ENCODE assay signal across 2 cellular contexts in the genomic region with DNA sequence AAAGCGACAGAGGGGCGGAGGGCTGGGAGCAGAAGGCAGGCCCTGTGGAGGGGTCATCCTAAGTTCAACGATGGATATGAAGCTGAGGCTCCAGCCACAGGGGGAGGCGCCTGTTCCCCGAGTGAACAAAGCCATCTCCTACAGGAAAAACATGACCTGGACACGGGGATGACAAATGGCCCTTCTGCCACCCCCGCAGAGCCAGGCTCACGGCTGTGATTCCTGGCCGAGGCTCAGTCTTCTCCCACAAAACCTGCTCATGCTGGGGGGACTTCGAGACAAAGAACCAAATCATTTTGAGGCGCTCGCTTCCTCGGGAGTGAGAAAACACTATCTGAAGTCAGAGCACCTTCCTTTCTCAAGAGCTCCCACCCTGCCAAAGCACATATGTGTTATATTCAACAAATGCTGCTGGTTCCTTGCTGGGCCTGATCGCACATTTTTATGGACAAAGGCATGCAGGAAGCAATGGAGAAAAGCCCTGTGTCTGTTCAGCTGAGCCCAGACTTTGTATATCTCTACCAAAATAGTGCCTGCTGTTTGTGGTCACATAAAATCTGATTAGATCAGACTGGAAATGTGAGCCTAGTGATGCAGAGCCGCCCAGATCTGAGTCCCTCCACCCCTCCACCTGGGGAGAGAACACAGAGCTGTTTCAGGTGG.
TF ChIP-seq lines count a peak whose summit lies in the region.

No MANE protein-coding gene starts in this region.

TF ChIP-seq in K562, 482 proteins besides CTCF, POLR2A, EP300 and RAD21 (continues in another document):
- TF ChIP-seq, protein P1, sequence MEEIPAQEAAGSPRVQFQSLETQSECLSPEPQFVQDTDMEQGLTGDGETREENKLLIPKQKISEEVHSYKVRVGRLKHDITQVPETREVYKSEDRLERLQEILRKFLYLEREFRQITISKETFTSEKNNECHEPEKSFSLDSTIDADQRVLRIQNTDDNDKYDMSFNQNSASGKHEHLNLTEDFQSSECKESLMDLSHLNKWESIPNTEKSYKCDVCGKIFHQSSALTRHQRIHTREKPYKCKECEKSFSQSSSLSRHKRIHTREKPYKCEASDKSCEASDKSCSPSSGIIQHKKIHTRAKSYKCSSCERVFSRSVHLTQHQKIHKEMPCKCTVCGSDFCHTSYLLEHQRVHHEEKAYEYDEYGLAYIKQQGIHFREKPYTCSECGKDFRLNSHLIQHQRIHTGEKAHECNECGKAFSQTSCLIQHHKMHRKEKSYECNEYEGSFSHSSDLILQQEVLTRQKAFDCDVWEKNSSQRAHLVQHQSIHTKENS (CRISPR knock-in tag; IDR thresholded peaks at IDR 0.05) = no peak
- TF ChIP-seq NFE2L1 (tag; IDR thresholded peaks at IDR 0.05; ENCODE audit: borderline replicate concordance, low read depth) = no peak
- no peak for TF ChIP-seq ZNF707 (CRISPR knock-in tag; conservative IDR thresholded peaks at IDR 0.05)
- TF ChIP-seq PCBP1 (IDR thresholded peaks at IDR 0.05; ENCODE audit: low read depth, low read length, poor library complexity, severe bottlenecking) = no peak
- TF ChIP-seq CHD1 (IDR thresholded peaks at IDR 0.05; ENCODE audit: low read length) = no peak
- TF ChIP-seq KDM4B (IDR thresholded peaks at IDR 0.05; ENCODE audit: borderline replicate concordance in 2 of 2, low read depth in 1 of 2) = no peak
- TF ChIP-seq, protein P2, sequence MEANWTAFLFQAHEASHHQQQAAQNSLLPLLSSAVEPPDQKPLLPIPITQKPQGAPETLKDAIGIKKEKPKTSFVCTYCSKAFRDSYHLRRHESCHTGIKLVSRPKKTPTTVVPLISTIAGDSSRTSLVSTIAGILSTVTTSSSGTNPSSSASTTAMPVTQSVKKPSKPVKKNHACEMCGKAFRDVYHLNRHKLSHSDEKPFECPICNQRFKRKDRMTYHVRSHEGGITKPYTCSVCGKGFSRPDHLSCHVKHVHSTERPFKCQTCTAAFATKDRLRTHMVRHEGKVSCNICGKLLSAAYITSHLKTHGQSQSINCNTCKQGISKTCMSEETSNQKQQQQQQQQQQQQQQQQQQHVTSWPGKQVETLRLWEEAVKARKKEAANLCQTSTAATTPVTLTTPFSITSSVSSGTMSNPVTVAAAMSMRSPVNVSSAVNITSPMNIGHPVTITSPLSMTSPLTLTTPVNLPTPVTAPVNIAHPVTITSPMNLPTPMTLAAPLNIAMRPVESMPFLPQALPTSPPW (CRISPR knock-in tag; IDR thresholded peaks at IDR 0.05) = 0 out of 2 replicates have a peak, but pooled peaks have one; percentile 15
- TF ChIP-seq, protein P3, sequence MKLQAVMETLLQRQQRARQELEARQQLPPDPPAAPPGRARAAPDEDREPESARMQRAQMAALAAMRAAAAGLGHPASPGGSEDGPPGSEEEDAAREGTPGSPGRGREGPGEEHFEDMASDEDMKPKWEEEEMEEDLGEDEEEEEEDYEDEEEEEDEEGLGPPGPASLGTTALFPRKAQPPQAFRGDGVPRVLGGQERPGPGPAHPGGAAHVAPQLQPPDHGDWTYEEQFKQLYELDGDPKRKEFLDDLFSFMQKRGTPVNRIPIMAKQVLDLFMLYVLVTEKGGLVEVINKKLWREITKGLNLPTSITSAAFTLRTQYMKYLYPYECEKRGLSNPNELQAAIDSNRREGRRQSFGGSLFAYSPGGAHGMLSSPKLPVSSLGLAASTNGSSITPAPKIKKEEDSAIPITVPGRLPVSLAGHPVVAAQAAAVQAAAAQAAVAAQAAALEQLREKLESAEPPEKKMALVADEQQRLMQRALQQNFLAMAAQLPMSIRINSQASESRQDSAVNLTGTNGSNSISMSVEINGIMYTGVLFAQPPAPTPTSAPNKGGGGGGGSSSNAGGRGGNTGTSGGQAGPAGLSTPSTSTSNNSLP (IDR thresholded peaks at IDR 0.05; ENCODE audit: borderline replicate concordance, low read depth, low read length) = no peak
- peak; percentile 71 for TF ChIP-seq MEIS2 (IDR thresholded peaks at IDR 0.05; ENCODE audit: partially characterized antibody)
- TF ChIP-seq GABPB2 (CRISPR knock-in tag; conservative IDR thresholded peaks at IDR 0.05) = no peak
- TF ChIP-seq, protein P4, sequence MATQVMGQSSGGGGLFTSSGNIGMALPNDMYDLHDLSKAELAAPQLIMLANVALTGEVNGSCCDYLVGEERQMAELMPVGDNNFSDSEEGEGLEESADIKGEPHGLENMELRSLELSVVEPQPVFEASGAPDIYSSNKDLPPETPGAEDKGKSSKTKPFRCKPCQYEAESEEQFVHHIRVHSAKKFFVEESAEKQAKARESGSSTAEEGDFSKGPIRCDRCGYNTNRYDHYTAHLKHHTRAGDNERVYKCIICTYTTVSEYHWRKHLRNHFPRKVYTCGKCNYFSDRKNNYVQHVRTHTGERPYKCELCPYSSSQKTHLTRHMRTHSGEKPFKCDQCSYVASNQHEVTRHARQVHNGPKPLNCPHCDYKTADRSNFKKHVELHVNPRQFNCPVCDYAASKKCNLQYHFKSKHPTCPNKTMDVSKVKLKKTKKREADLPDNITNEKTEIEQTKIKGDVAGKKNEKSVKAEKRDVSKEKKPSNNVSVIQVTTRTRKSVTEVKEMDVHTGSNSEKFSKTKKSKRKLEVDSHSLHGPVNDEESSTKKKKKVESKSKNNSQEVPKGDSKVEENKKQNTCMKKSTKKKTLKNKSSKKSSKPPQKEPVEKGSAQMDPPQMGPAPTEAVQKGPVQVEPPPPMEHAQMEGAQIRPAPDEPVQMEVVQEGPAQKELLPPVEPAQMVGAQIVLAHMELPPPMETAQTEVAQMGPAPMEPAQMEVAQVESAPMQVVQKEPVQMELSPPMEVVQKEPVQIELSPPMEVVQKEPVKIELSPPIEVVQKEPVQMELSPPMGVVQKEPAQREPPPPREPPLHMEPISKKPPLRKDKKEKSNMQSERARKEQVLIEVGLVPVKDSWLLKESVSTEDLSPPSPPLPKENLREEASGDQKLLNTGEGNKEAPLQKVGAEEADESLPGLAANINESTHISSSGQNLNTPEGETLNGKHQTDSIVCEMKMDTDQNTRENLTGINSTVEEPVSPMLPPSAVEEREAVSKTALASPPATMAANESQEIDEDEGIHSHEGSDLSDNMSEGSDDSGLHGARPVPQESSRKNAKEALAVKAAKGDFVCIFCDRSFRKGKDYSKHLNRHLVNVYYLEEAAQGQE (CRISPR knock-in tag; IDR thresholded peaks at IDR 0.05; ENCODE audit: low read depth) = no peak
- no peak for TF ChIP-seq HDAC3 (IDR thresholded peaks at IDR 0.05; ENCODE audit: borderline replicate concordance, partially characterized antibody)
- no peak for TF ChIP-seq BRF1 (IDR thresholded peaks at IDR 0.05; ENCODE audit: borderline replicate concordance, extremely low read depth, insufficient read length)
- TF ChIP-seq EGR1 (conservative IDR thresholded peaks at IDR 0.05) = peak; percentile 81
- TF ChIP-seq SMARCB1 (IDR thresholded peaks at IDR 0.05; ENCODE audit: insufficient read length, low read depth) = no peak
- no peak for TF ChIP-seq NBN (IDR thresholded peaks at IDR 0.05; ENCODE audit: low read depth)
- no peak for TF ChIP-seq SMAD2 (IDR thresholded peaks at IDR 0.05; ENCODE audit: low read depth, low read length)
- TF ChIP-seq MCM2 (IDR thresholded peaks at IDR 0.05; ENCODE audit: low read depth) = no peak
- no peak for TF ChIP-seq ZNF354B (CRISPR knock-in tag; IDR thresholded peaks at IDR 0.05)
- TF ChIP-seq GATAD2A (IDR thresholded peaks at IDR 0.05) = no peak
- TF ChIP-seq, protein P5, sequence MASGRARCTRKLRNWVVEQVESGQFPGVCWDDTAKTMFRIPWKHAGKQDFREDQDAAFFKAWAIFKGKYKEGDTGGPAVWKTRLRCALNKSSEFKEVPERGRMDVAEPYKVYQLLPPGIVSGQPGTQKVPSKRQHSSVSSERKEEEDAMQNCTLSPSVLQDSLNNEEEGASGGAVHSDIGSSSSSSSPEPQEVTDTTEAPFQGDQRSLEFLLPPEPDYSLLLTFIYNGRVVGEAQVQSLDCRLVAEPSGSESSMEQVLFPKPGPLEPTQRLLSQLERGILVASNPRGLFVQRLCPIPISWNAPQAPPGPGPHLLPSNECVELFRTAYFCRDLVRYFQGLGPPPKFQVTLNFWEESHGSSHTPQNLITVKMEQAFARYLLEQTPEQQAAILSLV (tag; IDR thresholded peaks at IDR 0.05) = no peak

TF ChIP-seq in liver, 16 proteins besides CTCF, POLR2A, EP300 and RAD21:
- TF ChIP-seq SP1 (IDR thresholded peaks at IDR 0.05) (peak; percentile 22), RXRA (IDR thresholded peaks at IDR 0.05) (peak; percentile 37 to 39), NR2F2 (IDR thresholded peaks at IDR 0.05) (peak; percentile 55), TAF1 (conservative IDR thresholded peaks at IDR 0.05) (no peak), HNF4G (IDR thresholded peaks at IDR 0.05) (no peak)
